Comparison of ENCODE assay signal across 1 cellular context in the genomic region with DNA sequence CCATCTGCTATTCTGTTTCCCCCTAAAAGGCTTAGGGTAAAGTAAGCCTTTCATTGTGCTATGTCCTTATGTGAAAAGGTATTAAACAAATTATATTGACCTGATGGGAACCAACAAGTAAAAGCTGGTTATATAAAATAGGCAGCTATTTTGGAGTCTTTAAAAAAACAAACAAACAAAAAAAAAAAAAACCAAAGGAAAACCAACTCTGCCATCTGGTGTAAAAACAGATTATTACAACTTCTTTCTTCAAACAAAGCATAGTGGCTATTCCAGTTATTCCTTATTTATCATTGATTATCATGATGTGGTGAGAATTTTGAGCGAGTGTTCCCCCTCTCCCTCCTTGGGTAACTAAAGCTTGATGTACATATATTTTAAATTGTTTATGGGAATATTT.
TF ChIP-seq lines count a peak whose summit lies in the region.

No MANE protein-coding gene starts in this region.

TF ChIP-seq in HEK293, 187 proteins besides CTCF, POLR2A, EP300 and RAD21 (continued from another document):
- TF ChIP-seq ZNF654 (tag by site-specific recombination; IDR thresholded peaks at IDR 0.05; ENCODE audit: low read depth), result peak; percentile 64
TF ChIP-seq in HEK293: peak in this region for 2.
